10 cellular contexts compared by ENCODE assay signal in the genomic region with DNA sequence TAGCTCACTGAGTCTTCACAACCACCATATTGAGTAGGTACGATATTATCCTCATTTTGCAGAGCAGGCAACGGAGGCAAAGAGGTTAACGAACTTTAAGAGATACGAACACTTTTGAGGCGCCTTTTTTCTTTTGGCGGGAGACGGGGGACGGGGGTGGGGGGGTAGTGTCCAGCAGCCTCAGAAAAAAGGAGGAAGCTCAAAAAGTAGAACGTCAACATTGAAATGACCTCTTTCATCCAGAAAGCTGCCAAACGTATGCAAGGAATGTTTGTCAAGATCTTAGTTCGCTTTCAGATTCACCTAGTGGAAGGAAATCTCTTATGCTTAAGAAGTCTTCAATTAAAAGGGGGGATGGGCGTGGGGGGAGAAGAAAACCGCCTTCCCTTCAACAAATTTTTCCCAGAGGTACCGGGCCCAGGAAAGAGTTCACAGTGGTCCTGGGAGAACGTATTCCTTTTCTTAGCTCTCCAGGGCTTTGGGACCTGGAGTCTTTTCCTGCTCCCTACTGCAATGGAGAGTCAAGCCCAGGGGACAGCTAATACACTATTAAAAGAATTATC. TPM values are rescaled to one million over a fixed set of nuclear protein-coding genes. Genes with fewer than 3 reads are reported as not detected.
A peak's percentile ranks its signal among the peaks of the same experiment; 100 is the strongest.
DNase-seq lines count a peak whose midpoint lies in the region; ATAC-seq, FAIRE-seq and TF ChIP-seq lines count a peak whose summit lies in the region.
"Had no signal": no experiment of that assay in that cellular context is flagged by ENCODE, and none has a peak within 500 bp of the region (broad histone marks: within the 10 kb centered on the region; RNA-seq: fewer than 3 reads in every experiment).

No MANE protein-coding gene starts in this region.

- peak overlapping the region in 1 of 2 donors; percentile 81 for H3K27ac ChIP-seq in coronary artery
- no peak overlapping the region for H3K27ac ChIP-seq in small intestine (ENCODE audit: low read depth in 1 of 2, low read length in 1 of 2)

- no peak for TF ChIP-seq CTCF in AG10803 (conservative IDR thresholded peaks at IDR 0.05; ENCODE audit: low read length)
- TF ChIP-seq CTCF in coronary artery (IDR thresholded peaks at IDR 0.05): no peak
- TF ChIP-seq CTCF in nephron progenitor cell (IDR thresholded peaks at IDR 0.05): no peak

- FAIRE-seq in small intestine (lab: Jason Lieb, UNC): no peak
- FAIRE-seq: urothelium cell line had no signal

- peak overlapping the region in 1 of 3 donors; percentile 80 for H3K27ac Mint-ChIP-seq in IgD-negative memory B cell
- no peak overlapping the region for H3K27ac Mint-ChIP-seq in nephron progenitor cell

- H3K4me3 Mint-ChIP-seq in IgD-negative memory B cell (peak overlapping the region; percentile 82 to 99 (median 97)), nephron progenitor cell (peak overlapping the region; percentile 90)

- H3K4me1 Mint-ChIP-seq in IgD-negative memory B cell: peaks cover 29 to 37% (median 31%) of the 10 kb centered on the region in 3 donors
- peaks cover 61% of the 10 kb centered on the region for H3K4me1 Mint-ChIP-seq in nephron progenitor cell

- H3K27me3 ChIP-seq in small intestine (ENCODE audit: control insufficient read depth in 2 of 2, insufficient read depth in 2 of 2, low read length in 2 of 2): no peaks in the 10 kb centered on the region

- H3K27me3 Mint-ChIP-seq in IgD-negative memory B cell: peaks cover 5% of the 10 kb centered on the region
- peaks cover 40% of the 10 kb centered on the region for H3K27me3 Mint-ChIP-seq in nephron progenitor cell (ENCODE audit: low read depth, poor library complexity)

- peaks cover 0 to 4% of the 10 kb centered on the region in 2 donors for H3K4me1 ChIP-seq in small intestine (ENCODE audit: control insufficient read depth in 2 of 2, insufficient read depth in 1 of 2, low read depth in 1 of 2, low read length in 1 of 2)

- no peaks in the 10 kb centered on the region for H3K9me3 Mint-ChIP-seq in IgD-negative memory B cell
- H3K9me3 Mint-ChIP-seq in nephron progenitor cell: no peaks in the 10 kb centered on the region

- H3K36me3 Mint-ChIP-seq in IgD-negative memory B cell: no peaks in the 10 kb centered on the region
- peaks cover 6% of the 10 kb centered on the region for H3K36me3 Mint-ChIP-seq in nephron progenitor cell (ENCODE audit: low read depth)

- peak overlapping the region; percentile 70; the same call in 1 of the 2 replicates for H3K4me3 ChIP-seq in AG10803 (ENCODE audit: low read length)
- H3K4me3 ChIP-seq in coronary artery: peak overlapping the region; percentile 78
- no peak overlapping the region for H3K4me3 ChIP-seq in small intestine (ENCODE audit: low read depth in 1 of 2, low read length in 2 of 2)

- no peaks in the 10 kb centered on the region for H3K9me3 ChIP-seq in small intestine (ENCODE audit: control insufficient read depth, low read depth)

- no peak for ATAC-seq in GM18520 (IDR thresholded peaks at IDR 0.05; ENCODE audit: unreplicated experiment)
- ATAC-seq in GM19463 (IDR thresholded peaks at IDR 0.05; ENCODE audit: unreplicated experiment): no peak

- no peak for DNase-seq in AG10803 (ENCODE audit: low read depth)
- no peak for DNase-seq in coronary artery (ENCODE audit: low spot score)
- no peak for DNase-seq in nephron progenitor cell
- no peak for DNase-seq in G401 (ENCODE audit: low spot score)
- DNase-seq in small intestine: no peak
- DNase-seq: GDM1 had no signal

- H3K36me3 ChIP-seq in small intestine (ENCODE audit: control insufficient read depth in 2 of 2, insufficient read depth in 2 of 2, low read length in 2 of 2): no peaks in the 10 kb centered on the region

- 50 to 68% (median 61%) methylated on average over 15 of the region's 15 CpGs for WGBS in small intestine, 3 donors

- in situ Hi-C loops in G401 (cut with HindIII; ENCODE audit: low sequenced_read_pairs): no loop called here

RNA-seq across cellular contexts. Expression of a gene that starts 1.1 kb away (rescaled TPM):
- 1.2 TPM for polyA plus RNA-seq in IgD-negative memory B cell
- not detected in 2 replicates for total RNA-seq in G401 (2014; rRNA removed; shearing (Covaris generic))
- polyA plus RNA-seq in small intestine: 1 to 10 TPM; 1.2 to 1.6 (median 1.6) TPM

RNA-seq across cellular contexts. Expression of a gene that starts 1.5 kb away (rescaled TPM):
- polyA plus RNA-seq in IgD-negative memory B cell (16.5 TPM), small intestine (1 to 10 TPM; 5.7 to 9.2 (median 9.1) TPM)
- total RNA-seq in G401 (2014; rRNA removed; shearing (Covaris generic)): 22.2 and 31.1 TPM in 2 replicates

Comparison
In these comparisons a context has a peak if more than half of its experiments do, and no peak if none do; other contexts are left out.
1. H3K4me3 ChIP-seq: peak in AG10803 (single experiment) and coronary artery (single experiment); none in small intestine (0 of 2).